In genomic region chr3:64357481-64357880, GRCh38 we compare ENCODE assay signal across 21 cellular contexts.
A peak's percentile ranks its signal among the peaks of the same experiment; 100 is the strongest.
DNase-seq lines count a peak whose midpoint lies in the region; TF ChIP-seq lines count a peak whose summit lies in the region.
"Had no signal": no experiment of that assay in that cellular context is flagged by ENCODE, and none has a peak within 500 bp of the region (broad histone marks: within the 10 kb centered on the region; RNA-seq: fewer than 3 reads in every experiment).

No MANE protein-coding gene starts in this region.

- no peak for TF ChIP-seq CTCF in HEK293 (tag by site-specific recombination; IDR thresholded peaks at IDR 0.05)
- no peak for TF ChIP-seq CTCF in MM.1S (IDR thresholded peaks at IDR 0.05; ENCODE audit: low read length)
- no peak for TF ChIP-seq CTCF in endothelial cell (IDR thresholded peaks at IDR 0.05; ENCODE audit: unreplicated experiment)
- TF ChIP-seq CTCF in nephron (IDR thresholded peaks at IDR 0.05; ENCODE audit: unreplicated experiment in 3 of 3): no peak
- no peak for TF ChIP-seq CTCF in right atrium auricular region (IDR thresholded peaks at IDR 0.05)

- H3K36me3 Mint-ChIP-seq in endothelial cell (ENCODE audit: low read depth, unreplicated experiment): no peaks in the 10 kb centered on the region
- no peaks in the 10 kb centered on the region for H3K36me3 Mint-ChIP-seq in nephron (ENCODE audit: low read depth)
- H3K36me3 Mint-ChIP-seq: CD4-positive, CD25-positive, alpha-beta regulatory T cell; CD8-positive, alpha-beta memory T cell had no signal

- peak overlapping the region; percentile 52 for H3K4me2 ChIP-seq in MM.1S (ENCODE audit: low read depth, low read length)
- H3K4me2 ChIP-seq: GM23338 had no signal

- H3K27ac Mint-ChIP-seq in endothelial cell (ENCODE audit: unreplicated experiment) (peak overlapping the region; percentile 76), nephron (peak overlapping the region in 2 of 3 experiments; percentile 29 to 54)
- H3K27ac Mint-ChIP-seq: CD4-positive, CD25-positive, alpha-beta regulatory T cell; GM23338; HFFc6 had no signal

- H3K9ac ChIP-seq in MM.1S (ENCODE audit: low read length): no peak overlapping the region; the same call in 1 of the 2 replicates

- CTCF ChIA-PET in HEK293 (lab: Yijun Ruan, JAX): interaction anchor here (0.5 kb wide), 1 partner anchor 22 kb away, joined by 4 read pairs; no protein-coding TSS in a partner anchor

- POLR2A ChIA-PET in HEK293 (lab: Yijun Ruan, JAX): no interaction called here

- H4K20me1 ChIP-seq in MM.1S (ENCODE audit: insufficient read depth, low read length): no peaks in the 10 kb centered on the region

- peaks cover 49% of the 10 kb centered on the region for H3F3A ChIP-seq in MM.1S (ENCODE audit: insufficient read depth, low read length)

- H3K36me3 ChIP-seq in HEK293 (ENCODE audit: control insufficient read depth in 2 of 2, insufficient read depth in 1 of 2, low read length in 2 of 2) (no peaks in the 10 kb centered on the region), MM.1S (replicated peaks; ENCODE audit: insufficient read depth, low read length) (no peaks in the 10 kb centered on the region), right atrium auricular region (no peaks in the 10 kb centered on the region)
- H3K36me3 ChIP-seq: BE2C had no signal

- H3K4me1 Mint-ChIP-seq in endothelial cell (ENCODE audit: unreplicated experiment): peaks cover 79% of the 10 kb centered on the region
- peaks cover 71% of the 10 kb centered on the region for H3K4me1 Mint-ChIP-seq in nephron
- H3K4me1 Mint-ChIP-seq: CD8-positive, alpha-beta memory T cell had no signal

- H3K4me3 Mint-ChIP-seq in endothelial cell (ENCODE audit: unreplicated experiment) (no peak overlapping the region), nephron (no peak overlapping the region)
- H3K4me3 Mint-ChIP-seq: CD4-positive, CD25-positive, alpha-beta regulatory T cell; CD8-positive, alpha-beta memory T cell; GM23338; HFFc6 had no signal

- no peaks in the 10 kb centered on the region for H3K9me3 ChIP-seq in HEK293 (ENCODE audit: control insufficient read depth, insufficient read depth, low read depth, low read length)
- H3K9me3 ChIP-seq in MM.1S (replicated peaks; ENCODE audit: insufficient read depth, low read length): no peaks in the 10 kb centered on the region
- no peaks in the 10 kb centered on the region for H3K9me3 ChIP-seq in right atrium auricular region
- H3K9me3 ChIP-seq: BE2C had no signal

- no peaks in the 10 kb centered on the region for H3K79me2 ChIP-seq in MM.1S (ENCODE audit: low read length)

- no peaks in the 10 kb centered on the region for H3K27me3 Mint-ChIP-seq in endothelial cell (ENCODE audit: unreplicated experiment)
- no peaks in the 10 kb centered on the region for H3K27me3 Mint-ChIP-seq in nephron (ENCODE audit: low read depth)
- H3K27me3 Mint-ChIP-seq: CD4-positive, CD25-positive, alpha-beta regulatory T cell had no signal

- H3K9me2 ChIP-seq in MM.1S (replicated peaks; ENCODE audit: insufficient read depth, low read length): no peaks in the 10 kb centered on the region

- peak; percentile 88 for DNase-seq in MM.1S
- no peak for DNase-seq in endothelial cell (ENCODE audit: low spot score)
- DNase-seq in NCI-H1930 (lab: John Stamatoyannopoulos, UW): no peak
- no peak for DNase-seq in right atrium auricular region (ENCODE audit: low spot score)
- DNase-seq in nucleus accumbens (lab: John Stamatoyannopoulos, UW): no peak
- DNase-seq: ACHN; BE2C; C1 segment of cervical spinal cord; CD4-positive, CD25-positive, alpha-beta regulatory T cell; CD8-positive, alpha-beta memory T cell; COR-L47; DMS 273 treated with DMSO at 0.1 percent for 48 hours; DMS53; DND-41; EL; HCEC 1CT; HFFc6; IMR-90 had no signal

- no peaks in the 10 kb centered on the region for H3K9me3 Mint-ChIP-seq in endothelial cell (ENCODE audit: unreplicated experiment)
- no peaks in the 10 kb centered on the region for H3K9me3 Mint-ChIP-seq in nephron
- H3K9me3 Mint-ChIP-seq: CD4-positive, CD25-positive, alpha-beta regulatory T cell; GM23338; HFFc6 had no signal

- H3K27ac ChIP-seq in HEK293 (ENCODE audit: extremely low read depth, low read depth, low read length) (no peak overlapping the region), MM.1S (ENCODE audit: low read length) (peak overlapping the region; percentile 82), right atrium auricular region (no peak overlapping the region)

- H3K4me1 ChIP-seq in HEK293 (ENCODE audit: control insufficient read depth, insufficient read depth, low read length) (peaks cover 3% of the 10 kb centered on the region; the same call in 1 of the 2 replicates), MM.1S (ENCODE audit: low read length) (peaks cover 74% of the 10 kb centered on the region), right atrium auricular region (peaks cover 0 to 11% of the 10 kb centered on the region in 2 donors)
- H3K4me1 ChIP-seq: BE2C had no signal

- H3K27me3 ChIP-seq in MM.1S (replicated peaks; ENCODE audit: insufficient read depth, low read length) (no peaks in the 10 kb centered on the region), right atrium auricular region (no peaks in the 10 kb centered on the region)
- H3K27me3 ChIP-seq: BE2C had no signal

- no peak overlapping the region for H3K4me3 ChIP-seq in HEK293 (ENCODE audit: low read depth, low read length)
- no peak overlapping the region for H3K4me3 ChIP-seq in MM.1S (ENCODE audit: low read length)
- H3K4me3 ChIP-seq in right atrium auricular region: no peak overlapping the region
- H3K4me3 ChIP-seq: GM23338 had no signal

- no peak overlapping the region for H2AFZ ChIP-seq in MM.1S (ENCODE audit: low read length)
- H2AFZ ChIP-seq: GM23338 had no signal

TF ChIP-seq in HEK293, 187 proteins besides CTCF, POLR2A, EP300 and RAD21:
- peak; percentile 41; the same call in 1 of the 2 replicates for TF ChIP-seq ZNF366 (tag by site-specific recombination; conservative IDR thresholded peaks at IDR 0.05)
- TF ChIP-seq GLIS2 (tag by site-specific recombination; IDR thresholded peaks at IDR 0.05): no peak
- TF ChIP-seq PRDM1 (tag by site-specific recombination; IDR thresholded peaks at IDR 0.05): peak; percentile 74
